ENCODE assay signal across 8 cellular contexts in genomic region chr5:1710091-1710490, GRCh38.
DNase-seq lines count a peak whose midpoint lies in the region; ATAC-seq and TF ChIP-seq lines count a peak whose summit lies in the region.
"Not testable (repeated sequence)": the region's sequence is repeated elsewhere in the genome, so short reads cannot be mapped to it uniquely, and the experiment has no call there.

No MANE protein-coding gene starts in this region.

- not testable (repeated sequence) for H2BK5ac ChIP-seq in mesendoderm (ENCODE audit: low read length)

- H3K9ac ChIP-seq in BLaER1; mesendoderm (ENCODE audit: low read length): not testable (repeated sequence)

- not testable (repeated sequence) for H3K27ac Mint-ChIP-seq in GM23338; T-helper 2 cell treated with Interferon-gamma antibody and Interleukin-4, amounts not matched to agents 5 μg/mL and 100 μg/mL, for 36 hours; endothelial cell (ENCODE audit: unreplicated experiment); stimulated activated naive CD8-positive, alpha-beta T cell treated with anti-CD3 and anti-CD28 coated beads, Interleukin-15, Interleukin-2, amounts not matched to agents 100 ng/mL and 50 ng/mL, for 24 hours
- peak overlapping the region; percentile 65 for H3K27ac Mint-ChIP-seq in activated naive CD4-positive, alpha-beta T cell treated with anti-CD3 and anti-CD28 coated beads for 36 hours

- not testable (repeated sequence) for H3F3A ChIP-seq in GM23338 (replicated peaks; ENCODE audit: low read depth)

- not testable (repeated sequence) for H4K20me1 ChIP-seq in BLaER1; GM23338 (replicated peaks; ENCODE audit: insufficient read depth)

- H3K9me2 ChIP-seq in GM23338 (ENCODE audit: insufficient read depth) = not testable (repeated sequence)

- not testable (repeated sequence) for H3K9me3 Mint-ChIP-seq in GM23338; T-helper 2 cell treated with Interferon-gamma antibody and Interleukin-4, amounts not matched to agents 5 μg/mL and 100 μg/mL, for 36 hours; activated naive CD4-positive, alpha-beta T cell treated with anti-CD3 and anti-CD28 coated beads for 36 hours; endothelial cell (ENCODE audit: unreplicated experiment); stimulated activated naive CD8-positive, alpha-beta T cell treated with anti-CD3 and anti-CD28 coated beads, Interleukin-15, Interleukin-2, amounts not matched to agents 100 ng/mL and 50 ng/mL, for 24 hours

- not testable (repeated sequence) for H3K79me2 ChIP-seq in GM23338 (replicated peaks; ENCODE audit: insufficient read depth); mesendoderm (ENCODE audit: control insufficient read depth, insufficient read depth, low read length)

- peak overlapping the region; percentile 73 for H3K4me2 ChIP-seq in BLaER1
- H3K4me2 ChIP-seq in GM23338 = peak overlapping the region; percentile 77
- H3K4me2 ChIP-seq in mesendoderm (ENCODE audit: low read length) = not testable (repeated sequence)

- H2AK5ac ChIP-seq in mesendoderm (ENCODE audit: low read length) = not testable (repeated sequence)

- not testable (repeated sequence) for H4K8ac ChIP-seq in mesendoderm (ENCODE audit: low read depth, low read length)

- H3K27me3 Mint-ChIP-seq in GM23338 (ENCODE audit: insufficient read depth, low read depth, poor library complexity) (peaks cover 12% of the 10 kb centered on the region), endothelial cell (ENCODE audit: unreplicated experiment) (peaks cover 16% of the 10 kb centered on the region)
- peaks cover 10% of the 10 kb centered on the region for H3K27me3 Mint-ChIP-seq in T-helper 2 cell treated with Interferon-gamma antibody and Interleukin-4, amounts not matched to agents 5 μg/mL and 100 μg/mL, for 36 hours (ENCODE audit: low read depth)
- H3K27me3 Mint-ChIP-seq in activated naive CD4-positive, alpha-beta T cell treated with anti-CD3 and anti-CD28 coated beads for 36 hours (ENCODE audit: low read depth) = not testable (repeated sequence)
- peaks cover 16% of the 10 kb centered on the region for H3K27me3 Mint-ChIP-seq in stimulated activated naive CD8-positive, alpha-beta T cell treated with anti-CD3 and anti-CD28 coated beads, Interleukin-15, Interleukin-2, amounts not matched to agents 100 ng/mL and 50 ng/mL, for 24 hours

- H3K4me1 Mint-ChIP-seq in GM23338 (peaks cover 18% of the 10 kb centered on the region), endothelial cell (ENCODE audit: unreplicated experiment) (peaks cover 11% of the 10 kb centered on the region)
- H3K4me1 Mint-ChIP-seq in T-helper 2 cell treated with Interferon-gamma antibody and Interleukin-4, amounts not matched to agents 5 μg/mL and 100 μg/mL, for 36 hours (ENCODE audit: low read depth) = not testable (repeated sequence)
- peaks cover 11% of the 10 kb centered on the region for H3K4me1 Mint-ChIP-seq in activated naive CD4-positive, alpha-beta T cell treated with anti-CD3 and anti-CD28 coated beads for 36 hours (ENCODE audit: low read depth)
- H3K4me1 Mint-ChIP-seq in stimulated activated naive CD8-positive, alpha-beta T cell treated with anti-CD3 and anti-CD28 coated beads, Interleukin-15, Interleukin-2, amounts not matched to agents 100 ng/mL and 50 ng/mL, for 24 hours (ENCODE audit: low read depth) = peaks cover 11% of the 10 kb centered on the region

- not testable (repeated sequence) for H3K27me3 ChIP-seq in BLaER1; GM23338 (ENCODE audit: insufficient read depth); mesendoderm (ENCODE audit: insufficient read depth, low read length, poor library complexity)

- not testable (repeated sequence) for H3K4me3 ChIP-seq in BLaER1; mesendoderm (ENCODE audit: low read length)
- H3K4me3 ChIP-seq in GM23338 = peak overlapping the region; percentile 54

- CTCF ChIA-PET in activated naive CD4-positive, alpha-beta T cell treated with anti-CD3 and anti-CD28 coated beads for 36 hours (lab: Charles Lee) = interaction anchor here (1.3 kb wide), 1 partner anchor 19 kb away, joined by 3 read pairs; no protein-coding TSS in a partner anchor

- DNase-seq in GM23338 (ENCODE audit: low spot score); T-helper 2 cell treated with Interferon-gamma antibody and Interleukin-4, amounts not matched to agents 5 μg/mL and 100 μg/mL, for 36 hours (ENCODE audit: low spot score); endothelial cell (ENCODE audit: low spot score); mesendoderm: not testable (repeated sequence)
- DNase-seq in activated T-cell treated with anti-CD3 and anti-CD28 coated beads, Interleukin-2, amount 50 U/mL, for 1 hour = peak; percentile 42
- peak; percentile 80 for DNase-seq in activated naive CD4-positive, alpha-beta T cell treated with anti-CD3 and anti-CD28 coated beads for 36 hours

- not testable (repeated sequence) for H3K18ac ChIP-seq in mesendoderm (ENCODE audit: low read length)

- H3K4me3 Mint-ChIP-seq in GM23338 = peak overlapping the region; percentile 83
- peak overlapping the region; percentile 75 for H3K4me3 Mint-ChIP-seq in T-helper 2 cell treated with Interferon-gamma antibody and Interleukin-4, amounts not matched to agents 5 μg/mL and 100 μg/mL, for 36 hours
- peak overlapping the region; percentile 77 for H3K4me3 Mint-ChIP-seq in activated naive CD4-positive, alpha-beta T cell treated with anti-CD3 and anti-CD28 coated beads for 36 hours
- H3K4me3 Mint-ChIP-seq in endothelial cell (ENCODE audit: unreplicated experiment) = peak overlapping the region; percentile 8
- H3K4me3 Mint-ChIP-seq in stimulated activated naive CD8-positive, alpha-beta T cell treated with anti-CD3 and anti-CD28 coated beads, Interleukin-15, Interleukin-2, amounts not matched to agents 100 ng/mL and 50 ng/mL, for 24 hours = peak overlapping the region; percentile 51

- peaks cover 28% of the 10 kb centered on the region for H3K4me1 ChIP-seq in BLaER1
- H3K4me1 ChIP-seq in GM23338 (ENCODE audit: insufficient read depth); mesendoderm (ENCODE audit: control insufficient read depth, low read depth, low read length): not testable (repeated sequence)

- not testable (repeated sequence) for H3K4ac ChIP-seq in mesendoderm (ENCODE audit: low read depth, low read length)

- peak overlapping the region; percentile 97 for H2AFZ ChIP-seq in GM23338

- TF ChIP-seq CTCF in GM23338 (conservative IDR thresholded peaks at IDR 0.05; ENCODE audit: low read depth in 2 of 2); endothelial cell (IDR thresholded peaks at IDR 0.05; ENCODE audit: unreplicated experiment): not testable (repeated sequence)

- H3K79me1 ChIP-seq in mesendoderm (ENCODE audit: low read length) = not testable (repeated sequence)

- peak; percentile 33 for ATAC-seq in GM23338

- not testable (repeated sequence) for H2BK15ac ChIP-seq in mesendoderm (replicated peaks; ENCODE audit: low read depth)

- intact Hi-C loops in activated naive CD4-positive, alpha-beta T cell treated with anti-CD3 and anti-CD28 coated beads for 36 hours (cut with micrococcal nuclease) = not testable (repeated sequence)

- not testable (repeated sequence) for H3K36me3 Mint-ChIP-seq in GM23338 (ENCODE audit: low read depth); T-helper 2 cell treated with Interferon-gamma antibody and Interleukin-4, amounts not matched to agents 5 μg/mL and 100 μg/mL, for 36 hours (ENCODE audit: low read depth); activated naive CD4-positive, alpha-beta T cell treated with anti-CD3 and anti-CD28 coated beads for 36 hours (ENCODE audit: low read depth); endothelial cell (ENCODE audit: low read depth, unreplicated experiment); stimulated activated naive CD8-positive, alpha-beta T cell treated with anti-CD3 and anti-CD28 coated beads, Interleukin-15, Interleukin-2, amounts not matched to agents 100 ng/mL and 50 ng/mL, for 24 hours (ENCODE audit: low read depth)

- H3K27ac ChIP-seq in BLaER1; GM23338 (ENCODE audit: low read depth); mesendoderm (ENCODE audit: low read depth, low read length): not testable (repeated sequence)

- not testable (repeated sequence) for H3K23ac ChIP-seq in mesendoderm (ENCODE audit: low read length)

- not testable (repeated sequence) for H3K9me3 ChIP-seq in BLaER1

- not testable (repeated sequence) for H2BK120ac ChIP-seq in mesendoderm (ENCODE audit: low read depth, low read length)

- not testable (repeated sequence) for H4K5ac ChIP-seq in mesendoderm (ENCODE audit: low read length)

- no CpG with 5 or more reads among the region's 21 CpGs for WGBS in mesendoderm (ENCODE audit: extremely low coverage, insufficient coverage, low lambda C conversion rate)

- peak overlapping the region; percentile 64 for H3K56ac ChIP-seq in mesendoderm (ENCODE audit: low read length)

- H3K36me3 ChIP-seq in BLaER1; GM23338 (ENCODE audit: insufficient read depth); mesendoderm (ENCODE audit: control insufficient read depth, insufficient read depth, low read length): not testable (repeated sequence)

Comparison
In these comparisons a context has a peak if more than half of its experiments do, and no peak if none do; other contexts are left out.
1. H3K4me3 Mint-ChIP-seq: peak in every context shown above with its lines; median percentile 83 in GM23338; 77 in activated naive CD4-positive, alpha-beta T cell treated with anti-CD3 and anti-CD28 coated beads for 36 hours; 75 in T-helper 2 cell treated with Interferon-gamma antibody and Interleukin-4, amounts not matched to agents 5 μg/mL and 100 μg/mL, for 36 hours; 51 in stimulated activated naive CD8-positive, alpha-beta T cell treated with anti-CD3 and anti-CD28 coated beads, Interleukin-15, Interleukin-2, amounts not matched to agents 100 ng/mL and 50 ng/mL, for 24 hours; 8 in endothelial cell.